ENCODE assay signal across 8 cellular contexts in genomic region chr2:57516740-57517340, GRCh38.
DNase-seq lines count a peak whose midpoint lies in the region; ATAC-seq and TF ChIP-seq lines count a peak whose summit lies in the region.

No MANE protein-coding gene starts in this region.

- H3K27ac Mint-ChIP-seq in activated T-cell treated with anti-CD3 and anti-CD28 coated beads, Interleukin-2, amount 50 U/mL, for 72 hours: peak overlapping the region; percentile 50

- no peaks in the 10 kb centered on the region for H3K4me1 ChIP-seq in RWPE2 (ENCODE audit: insufficient read depth, poor library complexity, severe bottlenecking)

- no peaks in the 10 kb centered on the region for H3K27me3 ChIP-seq in H7 (ENCODE audit: control insufficient read depth, insufficient read depth, low read length)
- peaks cover 3% of the 10 kb centered on the region for H3K27me3 ChIP-seq in RWPE2 (ENCODE audit: insufficient read depth, poor library complexity, severe bottlenecking)

- no peaks in the 10 kb centered on the region for H3K36me3 Mint-ChIP-seq in activated T-cell treated with anti-CD3 and anti-CD28 coated beads, Interleukin-2, amount 50 U/mL, for 72 hours (ENCODE audit: insufficient read depth in 2 of 2)

- no peaks in the 10 kb centered on the region for H3K4me1 Mint-ChIP-seq in activated T-cell treated with anti-CD3 and anti-CD28 coated beads, Interleukin-2, amount 50 U/mL, for 72 hours (ENCODE audit: low read depth)

- no peak overlapping the region for H3K4me3 Mint-ChIP-seq in activated T-cell treated with anti-CD3 and anti-CD28 coated beads, Interleukin-2, amount 50 U/mL, for 72 hours

- no peak overlapping the region for H3K27ac ChIP-seq in RWPE2 (ENCODE audit: poor library complexity, severe bottlenecking)

- DNase-seq in activated T-cell treated with anti-CD3 and anti-CD28 coated beads, Interleukin-2, amount 50 U/mL, for 72 hours: no peak
- DNase-seq in activated T-cell treated with anti-CD3 and anti-CD28 coated beads, Interleukin-2, amount 50 U/mL, for 1 hour: no peak
- DNase-seq in H7 (peak; percentile 4), Kasumi-1 (lab: John Stamatoyannopoulos, UW) (peak; percentile 77 to 86), RWPE2 (ENCODE audit: low spot score) (no peak), fibroblast of peridontal ligament (ENCODE audit: extremely low read depth) (peak; percentile 66), renal cortical epithelial cell (ENCODE audit: low read depth) (peak; percentile 67), activated T-cell treated with anti-CD3 and anti-CD28 coated beads for 4 hours (no peak)

- no peaks in the 10 kb centered on the region for H3K36me3 ChIP-seq in H7 (replicated peaks; ENCODE audit: control insufficient read depth, insufficient read depth, low read length)
- H3K36me3 ChIP-seq in RWPE2 (ENCODE audit: low read depth): no peaks in the 10 kb centered on the region

- peak in 1 of 2 donors; percentile 24 for ATAC-seq in activated T-cell treated with anti-CD3 and anti-CD28 coated beads, Interleukin-2, amount 50 U/mL, for 72 hours (replicated peaks in 1 of 2)
- ATAC-seq in RWPE2 (ENCODE audit: low read depth): 0 out of 3 replicates have a peak, but pooled peaks have one; percentile 35

- H3K4me3 ChIP-seq in H7 (ENCODE audit: insufficient read depth, low read depth, low read length) (no peak overlapping the region), RWPE2 (ENCODE audit: severe bottlenecking) (no peak overlapping the region)

- H3K9me3 Mint-ChIP-seq in activated T-cell treated with anti-CD3 and anti-CD28 coated beads, Interleukin-2, amount 50 U/mL, for 72 hours: peaks cover 0 to 1% of the 10 kb centered on the region in 2 donors

- TF ChIP-seq CTCF in RWPE2 (IDR thresholded peaks at IDR 0.05; ENCODE audit: poor library complexity, severe bottlenecking): peak; percentile 71

- H3K27me3 Mint-ChIP-seq in activated T-cell treated with anti-CD3 and anti-CD28 coated beads, Interleukin-2, amount 50 U/mL, for 72 hours (ENCODE audit: low read depth): no peaks in the 10 kb centered on the region

- H3K9me3 ChIP-seq in RWPE2 (ENCODE audit: severe bottlenecking): no peaks in the 10 kb centered on the region

Comparison
In these comparisons a context has a peak if more than half of its experiments do, and no peak if none do; other contexts are left out.
1. DNase-seq: peak in H7 (single experiment), Kasumi-1 (2 of 2), fibroblast of peridontal ligament (single experiment) and renal cortical epithelial cell (single experiment); none in activated T-cell treated with anti-CD3 and anti-CD28 coated beads, Interleukin-2, amount 50 U/mL, for 72 hours (0 of 2), activated T-cell treated with anti-CD3 and anti-CD28 coated beads, Interleukin-2, amount 50 U/mL, for 1 hour (single experiment), RWPE2 (single experiment) and activated T-cell treated with anti-CD3 and anti-CD28 coated beads for 4 hours (single experiment).